Comparison of ENCODE assay signal across 1 cellular context in genomic region chr3:172228041-172228440, GRCh38.
TF ChIP-seq lines count a peak whose summit lies in the region.

No MANE protein-coding gene starts in this region.

TF ChIP-seq in HepG2, 621 proteins besides CTCF, POLR2A, EP300 and RAD21 (continued from another document):
- TF ChIP-seq, protein P1, sequence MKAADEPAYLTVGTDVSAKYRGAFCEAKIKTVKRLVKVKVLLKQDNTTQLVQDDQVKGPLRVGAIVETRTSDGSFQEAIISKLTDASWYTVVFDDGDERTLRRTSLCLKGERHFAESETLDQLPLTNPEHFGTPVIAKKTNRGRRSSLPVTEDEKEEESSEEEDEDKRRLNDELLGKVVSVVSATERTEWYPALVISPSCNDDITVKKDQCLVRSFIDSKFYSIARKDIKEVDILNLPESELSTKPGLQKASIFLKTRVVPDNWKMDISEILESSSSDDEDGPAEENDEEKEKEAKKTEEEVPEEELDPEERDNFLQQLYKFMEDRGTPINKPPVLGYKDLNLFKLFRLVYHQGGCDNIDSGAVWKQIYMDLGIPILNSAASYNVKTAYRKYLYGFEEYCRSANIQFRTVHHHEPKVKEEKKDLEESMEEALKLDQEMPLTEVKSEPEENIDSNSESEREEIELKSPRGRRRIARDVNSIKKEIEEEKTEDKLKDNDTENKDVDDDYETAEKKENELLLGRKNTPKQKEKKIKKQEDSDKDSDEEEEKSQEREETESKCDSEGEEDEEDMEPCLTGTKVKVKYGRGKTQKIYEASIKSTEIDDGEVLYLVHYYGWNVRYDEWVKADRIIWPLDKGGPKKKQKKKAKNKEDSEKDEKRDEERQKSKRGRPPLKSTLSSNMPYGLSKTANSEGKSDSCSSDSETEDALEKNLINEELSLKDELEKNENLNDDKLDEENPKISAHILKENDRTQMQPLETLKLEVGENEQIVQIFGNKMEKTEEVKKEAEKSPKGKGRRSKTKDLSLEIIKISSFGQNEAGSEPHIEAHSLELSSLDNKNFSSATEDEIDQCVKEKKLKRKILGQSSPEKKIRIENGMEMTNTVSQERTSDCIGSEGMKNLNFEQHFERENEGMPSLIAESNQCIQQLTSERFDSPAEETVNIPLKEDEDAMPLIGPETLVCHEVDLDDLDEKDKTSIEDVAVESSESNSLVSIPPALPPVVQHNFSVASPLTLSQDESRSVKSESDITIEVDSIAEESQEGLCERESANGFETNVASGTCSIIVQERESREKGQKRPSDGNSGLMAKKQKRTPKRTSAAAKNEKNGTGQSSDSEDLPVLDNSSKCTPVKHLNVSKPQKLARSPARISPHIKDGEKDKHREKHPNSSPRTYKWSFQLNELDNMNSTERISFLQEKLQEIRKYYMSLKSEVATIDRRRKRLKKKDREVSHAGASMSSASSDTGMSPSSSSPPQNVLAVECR (CRISPR knock-in tag; IDR thresholded peaks at IDR 0.05; ENCODE audit: borderline replicate concordance): no peak
